ENCODE assay signal across 12 cellular contexts in genomic region chr15:87369269-87369668, GRCh38.
DNase-seq lines count a peak whose midpoint lies in the region; TF ChIP-seq lines count a peak whose summit lies in the region.
"Had no signal": no experiment of that assay in that cellular context is flagged by ENCODE, and none has a peak within 500 bp of the region (broad histone marks: within the 10 kb centered on the region; RNA-seq: fewer than 3 reads in every experiment).

No MANE protein-coding gene starts in this region.

- TF ChIP-seq POLR2A in thyroid gland (IDR thresholded peaks at IDR 0.05): no peak

- peak overlapping the region; percentile 18 for H3K9ac ChIP-seq in mammary epithelial cell (ENCODE audit: insufficient read depth, low read length)

- TF ChIP-seq CTCF in AG09309 (IDR thresholded peaks at IDR 0.05; ENCODE audit: control insufficient read depth, insufficient read depth, low read depth, low read length, missing control alignments) (no peak), mammary epithelial cell (conservative IDR thresholded peaks at IDR 0.05 in 1 of 2, IDR thresholded peaks at IDR 0.05 in 1 of 2; ENCODE audit: extremely low read depth in 1 of 2, insufficient read depth in 1 of 2, low read depth in 1 of 2, low read length in 2 of 2) (no peak), kidney epithelial cell (IDR thresholded peaks at IDR 0.05; ENCODE audit: insufficient read depth, low read length, poor library complexity, severe bottlenecking) (no peak), thyroid gland (IDR thresholded peaks at IDR 0.05) (no peak)

- H3K27me3 ChIP-seq in mammary epithelial cell (ENCODE audit: insufficient read depth, low read length) (no peaks in the 10 kb centered on the region), kidney epithelial cell (ENCODE audit: control insufficient read depth, insufficient read depth, low read length) (no peaks in the 10 kb centered on the region), thyroid gland (no peaks in the 10 kb centered on the region)
- H3K27me3 ChIP-seq: heart left ventricle had no signal

- no peaks in the 10 kb centered on the region for H4K20me1 ChIP-seq in mammary epithelial cell (ENCODE audit: insufficient read depth, low read length)

- DNase-seq in AG09309 (ENCODE audit: low read depth) (peak; percentile 80), M059J (ENCODE audit: low read depth) (peak; percentile 97), mammary epithelial cell (peak; percentile 76), kidney epithelial cell (ENCODE audit: low read depth) (peak; percentile 89), NCI-H82 treated with DMSO at 0.1 percent for 48 hours (lab: John Stamatoyannopoulos, UW; ENCODE audit: unreplicated experiment) (no peak), NOMO-1 treated with DMSO at 0.1 percent for 48 hours (lab: John Stamatoyannopoulos, UW; ENCODE audit: unreplicated experiment) (no peak), thyroid gland (no peak), HUDEP-2 (lab: John Stamatoyannopoulos, UW; ENCODE audit: unreplicated experiment in 76 of 76) (no peak)
- DNase-seq: activated CD4-positive, CD25-positive, alpha-beta regulatory T cell; heart left ventricle; Karpas-422; Right ventricle myocardium superior had no signal

- no peaks in the 10 kb centered on the region for H3K79me2 ChIP-seq in mammary epithelial cell (ENCODE audit: insufficient read depth, low read length)

- no TSS peak for BruUV-seq in mammary epithelial cell (replicated peaks; lab: Mats Ljungman, UMichigan)

- H3K4me1 ChIP-seq in mammary epithelial cell (ENCODE audit: insufficient read depth, low read length) (peaks cover 40% of the 10 kb centered on the region), thyroid gland (no peaks in the 10 kb centered on the region)
- H3K4me1 ChIP-seq: heart left ventricle had no signal

- no peaks in the 10 kb centered on the region for H3K9me3 ChIP-seq in mammary epithelial cell (replicated peaks; ENCODE audit: insufficient read depth, low read length)
- H3K9me3 ChIP-seq in thyroid gland: no peaks in the 10 kb centered on the region

- CTCF ChIA-PET in mammary epithelial cell (lab: Charles Lee; ENCODE audit: low non-redundant PET): no interaction called here

- in situ Hi-C loops in mammary epithelial cell (cut with MboI; ENCODE audit: low sequenced_read_pairs in 2 of 2): no loop called here

- no peak overlapping the region for H2AFZ ChIP-seq in mammary epithelial cell (ENCODE audit: low read depth, low read length)

- H3K4me2 ChIP-seq in mammary epithelial cell (ENCODE audit: insufficient read depth, low read depth, low read length): peak overlapping the region; percentile 38

- dilution Hi-C loops in mammary epithelial cell (cut with HindIII; ENCODE audit: low sequenced_read_pairs): no loop called here

- intact Hi-C loops in mammary epithelial cell (cut with micrococcal nuclease): loop anchor here (1.0 to 5.0 kb wide), 4 partner anchors 14 to 208 kb away; no protein-coding TSS in a partner anchor
- intact Hi-C loops in thyroid gland (cut with DNase I): no loop called here

- no peak overlapping the region for H3K4me3 ChIP-seq in AG09309 (ENCODE audit: control insufficient read depth, low read depth, low read length)
- H3K4me3 ChIP-seq in mammary epithelial cell (replicated peaks in 1 of 3; ENCODE audit: insufficient read depth in 1 of 3, low read depth in 2 of 3, low read length in 3 of 3): no peak overlapping the region
- H3K4me3 ChIP-seq in kidney epithelial cell (ENCODE audit: low read depth, low read length): no peak overlapping the region
- H3K4me3 ChIP-seq in thyroid gland (replicated peaks in 1 of 3): no peak overlapping the region
- H3K4me3 ChIP-seq: heart left ventricle had no signal

- H3K36me3 ChIP-seq in mammary epithelial cell (ENCODE audit: insufficient read depth, low read length) (no peaks in the 10 kb centered on the region), kidney epithelial cell (ENCODE audit: control insufficient read depth, insufficient read depth, low read length) (no peaks in the 10 kb centered on the region), thyroid gland (no peaks in the 10 kb centered on the region)
- H3K36me3 ChIP-seq: heart left ventricle had no signal

- H3K27ac ChIP-seq in mammary epithelial cell (ENCODE audit: insufficient read depth, low read depth, low read length): peak overlapping the region; percentile 89
- H3K27ac ChIP-seq in thyroid gland: no peak overlapping the region
- H3K27ac ChIP-seq: heart left ventricle had no signal

Comparison
In these comparisons a context has a peak if more than half of its experiments do, and no peak if none do; other contexts are left out.
1. DNase-seq: peak in AG09309 (single experiment), M059J (single experiment), mammary epithelial cell (single experiment) and kidney epithelial cell (single experiment); none in NCI-H82 treated with DMSO at 0.1 percent for 48 hours (single experiment), NOMO-1 treated with DMSO at 0.1 percent for 48 hours (single experiment), thyroid gland (0 of 2) and HUDEP-2 (0 of 76).